Comparison of ENCODE assay signal across 1 cellular context in genomic region chr12:81128930-81129554, GRCh38.
TF ChIP-seq lines count a peak whose summit lies in the region.

No MANE protein-coding gene starts in this region.

TF ChIP-seq in GM23338, 12 proteins besides CTCF, POLR2A, EP300 and RAD21 (continued from another document):
- TF ChIP-seq ZNF462 (CRISPR knock-in tag; IDR thresholded peaks at IDR 0.05) (no peak), NANOG (IDR thresholded peaks at IDR 0.05; ENCODE audit: borderline replicate concordance) (no peak), REST (IDR thresholded peaks at IDR 0.05; ENCODE audit: unreplicated experiment) (no peak), JUNB (IDR thresholded peaks at IDR 0.05; ENCODE audit: unreplicated experiment) (no peak)
